Comparison of ENCODE assay signal across 19 cellular contexts in genomic region chr4:119692001-119692400, GRCh38.
DNase-seq lines count a peak whose midpoint lies in the region; ATAC-seq, FAIRE-seq and TF ChIP-seq lines count a peak whose summit lies in the region.
"Had no signal": no experiment of that assay in that cellular context is flagged by ENCODE, and none has a peak within 500 bp of the region (broad histone marks: within the 10 kb centered on the region; RNA-seq: fewer than 3 reads in every experiment).

No MANE protein-coding gene starts in this region.

- peak overlapping the region; percentile 72 for H2AFZ ChIP-seq in osteoblast (ENCODE audit: low read length)
- H2AFZ ChIP-seq: GM23338 had no signal

- H3K27ac Mint-ChIP-seq in endodermal cell, result no peak overlapping the region
- H3K27ac Mint-ChIP-seq: activated naive CD8-positive, alpha-beta T cell treated with anti-CD3 and anti-CD28 coated beads, Interleukin-2, amount 10 ng/mL, durations not matched to agents 7 days and 5 days; activated T-cell treated with anti-CD3 and anti-CD28 coated beads, Interleukin-2, amount 50 U/mL, for 24 hours; GM23338; natural killer cell treated with Interleukin-12 subunit alpha and Interleukin-12 subunit beta and Interleukin-15 and Interleukin-18, amount 100 ng/mL, for 72 hours had no signal

- no peaks in the 10 kb centered on the region for H4K20me1 ChIP-seq in osteoblast (ENCODE audit: insufficient read depth, low read length)

- no peak for TF ChIP-seq CTCF in Panc1 (IDR thresholded peaks at IDR 0.05)
- peak; percentile 53 for TF ChIP-seq CTCF in osteoblast (IDR thresholded peaks at IDR 0.05; ENCODE audit: extremely low read depth, low read depth, low read length)
- no peak for TF ChIP-seq CTCF in endodermal cell (conservative IDR thresholded peaks at IDR 0.05)

- CTCF ChIA-PET in Panc1 (lab: Charles Lee), result no interaction called here

- H3K27ac ChIP-seq in Panc1 (ENCODE audit: low read length) (peak overlapping the region; percentile 60; the same call in 1 of the 2 replicates), osteoblast (ENCODE audit: low read depth, low read length) (peak overlapping the region; percentile 61), endodermal cell (ENCODE audit: low read depth, low read length) (no peak overlapping the region)
- H3K27ac ChIP-seq: C4-2B had no signal

- H3K36me3 ChIP-seq in Panc1 (ENCODE audit: control insufficient read depth, insufficient read depth, low read length) (no peaks in the 10 kb centered on the region), osteoblast (ENCODE audit: insufficient read depth, low read length) (no peaks in the 10 kb centered on the region), endodermal cell (ENCODE audit: control insufficient read depth, insufficient read depth, low read length) (no peaks in the 10 kb centered on the region)

- peaks cover 16% of the 10 kb centered on the region for H3K9me3 Mint-ChIP-seq in endodermal cell

- H3K9me3 ChIP-seq in Panc1 (ENCODE audit: control insufficient read depth, insufficient read depth, low read depth, low read length), result peaks cover 3% of the 10 kb centered on the region; the same call in 1 of the 2 replicates
- no peaks in the 10 kb centered on the region for H3K9me3 ChIP-seq in osteoblast (ENCODE audit: low read depth, low read length)
- peaks cover 12% of the 10 kb centered on the region for H3K9me3 ChIP-seq in endodermal cell (ENCODE audit: control insufficient read depth, low read length)

- BruUV-seq in Panc1 (replicated peaks; lab: Mats Ljungman, UMichigan), result no TSS peak

- no peaks in the 10 kb centered on the region for H3K79me2 ChIP-seq in osteoblast (ENCODE audit: insufficient read depth, low read length)

- no peaks in the 10 kb centered on the region for H3K4me1 Mint-ChIP-seq in endodermal cell
- H3K4me1 Mint-ChIP-seq: activated naive CD8-positive, alpha-beta T cell treated with anti-CD3 and anti-CD28 coated beads, Interleukin-2, amount 10 ng/mL, durations not matched to agents 7 days and 5 days; GM23338 had no signal

- 92% methylated on average over 1 of the region's 1 CpG; no CpG with 5 or more reads in 1 of the 2 experiments for WGBS in endodermal cell (ENCODE audit: insufficient coverage in 1 of 2, insufficient read length in 1 of 2), 2 experiments

- FAIRE-seq in GM12892 (lab: Jason Lieb, UNC), result no peak

- peaks cover 3% of the 10 kb centered on the region; the same call in 1 of the 2 replicates for H3K4me1 ChIP-seq in Panc1 (ENCODE audit: control insufficient read depth, insufficient read depth, low read length)
- H3K4me1 ChIP-seq in osteoblast (ENCODE audit: insufficient read depth, low read length), result peaks cover 21% of the 10 kb centered on the region
- H3K4me1 ChIP-seq in endodermal cell (ENCODE audit: control insufficient read depth, insufficient read depth, low read length), result no peaks in the 10 kb centered on the region

- intact Hi-C loops in Panc1 (cut with micrococcal nuclease; ENCODE audit: unreplicated experiment), result no loop called here

- H3K27me3 ChIP-seq in Panc1 (ENCODE audit: control insufficient read depth, insufficient read depth, low read length) (no peaks in the 10 kb centered on the region), osteoblast (ENCODE audit: insufficient read depth, low read length) (no peaks in the 10 kb centered on the region), endodermal cell (ENCODE audit: control insufficient read depth, insufficient read depth, low read length, poor library complexity, severe bottlenecking) (no peaks in the 10 kb centered on the region)

- DNase-seq in Daoy (ENCODE audit: low read depth) (peak; percentile 5), Panc1 (ENCODE audit: low read depth, low spot score) (no peak), fibroblast of gingiva (ENCODE audit: low read depth) (peak; percentile 53), osteoblast (ENCODE audit: insufficient read length, low spot score, missing footprints) (no peak), GM12892 (ENCODE audit: insufficient read length) (no peak), endodermal cell (no peak)
- DNase-seq in central memory CD4-positive, alpha-beta T cell, result no peak
- DNase-seq: activated CD4-positive, alpha-beta T cell treated with anti-CD3 and anti-CD28 coated beads for 4 hours; activated naive CD8-positive, alpha-beta T cell treated with anti-CD3 and anti-CD28 coated beads, Interleukin-2, amount 10 ng/mL, durations not matched to agents 7 days and 5 days; activated T-cell treated with anti-CD3 and anti-CD28 coated beads, Interleukin-2, amount 50 U/mL, for 24 hours; cortex of kidney; Kasumi-1; NCI-H1436 treated with DMSO at 0.1 percent for 48 hours; substantia nigra; T1000 had no signal

- no peak overlapping the region for H3K9ac ChIP-seq in endodermal cell (ENCODE audit: extremely low read depth, low read length, poor library complexity, severe bottlenecking)

- H3K4me2 ChIP-seq in osteoblast (ENCODE audit: insufficient read depth, low read length), result peak overlapping the region; percentile 65
- H3K4me2 ChIP-seq: GM23338 had no signal

- no peaks in the 10 kb centered on the region for H3K27me3 Mint-ChIP-seq in endodermal cell (ENCODE audit: insufficient read depth)

- POLR2A ChIA-PET in Panc1 (lab: Charles Lee), result no interaction called here

- no peak overlapping the region for H3K4me3 ChIP-seq in Panc1 (ENCODE audit: low read depth in 2 of 2, low read length in 2 of 2)
- H3K4me3 ChIP-seq in osteoblast (ENCODE audit: insufficient read depth, low read length), result no peak overlapping the region
- H3K4me3 ChIP-seq in endodermal cell (ENCODE audit: low read length), result no peak overlapping the region
- H3K4me3 ChIP-seq: GM23338 had no signal

- in situ Hi-C loops in Panc1 (cut with HindIII; ENCODE audit: low pct_unique_long_range_greater_than_20kb, low sequenced_read_pairs), result no loop called here

- no peaks in the 10 kb centered on the region for H3K36me3 Mint-ChIP-seq in endodermal cell (ENCODE audit: low read depth)
- H3K36me3 Mint-ChIP-seq: activated naive CD8-positive, alpha-beta T cell treated with anti-CD3 and anti-CD28 coated beads, Interleukin-2, amount 10 ng/mL, durations not matched to agents 7 days and 5 days had no signal

- ATAC-seq in Panc1 (no peak), HG03378 (IDR thresholded peaks at IDR 0.05; ENCODE audit: unreplicated experiment) (no peak)
- ATAC-seq: GM23338; natural killer cell treated with Interleukin-12 subunit alpha and Interleukin-12 subunit beta and Interleukin-15 and Interleukin-18, amount 100 ng/mL, for 72 hours had no signal

- H3K4me3 Mint-ChIP-seq in endodermal cell, result no peak overlapping the region
- H3K4me3 Mint-ChIP-seq: activated naive CD8-positive, alpha-beta T cell treated with anti-CD3 and anti-CD28 coated beads, Interleukin-2, amount 10 ng/mL, durations not matched to agents 7 days and 5 days; activated T-cell treated with anti-CD3 and anti-CD28 coated beads, Interleukin-2, amount 50 U/mL, for 24 hours; GM23338; natural killer cell treated with Interleukin-12 subunit alpha and Interleukin-12 subunit beta and Interleukin-15 and Interleukin-18, amount 100 ng/mL, for 72 hours had no signal

- TF ChIP-seq POLR2A in GM12892 (IDR thresholded peaks at IDR 0.05; ENCODE audit: low read depth, low read length), result no peak

Comparison
In these comparisons a context has a peak if more than half of its experiments do, and no peak if none do; other contexts are left out.
1. DNase-seq: peak in Daoy (single experiment) and fibroblast of gingiva (single experiment); none in Panc1 (single experiment), osteoblast (single experiment), central memory CD4-positive, alpha-beta T cell (single experiment), GM12892 (single experiment) and endodermal cell (single experiment).